In genomic region chr15:88465633-88466219, GRCh38 we compare ENCODE assay signal across 1 cellular context.
TF ChIP-seq lines count a peak whose summit lies in the region.

No MANE protein-coding gene starts in this region.

TF ChIP-seq in IMR-90, 13 proteins besides CTCF, POLR2A, EP300 and RAD21 (continued from another document):
- TF ChIP-seq CEBPB (IDR thresholded peaks at IDR 0.05; ENCODE audit: low read depth, low read length), result peak; percentile 90
